Comparison of ENCODE assay signal across 12 cellular contexts in genomic region chr6:157536218-157536534, GRCh38.
DNase-seq lines count a peak whose midpoint lies in the region; ATAC-seq, FAIRE-seq and TF ChIP-seq lines count a peak whose summit lies in the region.
"Had no signal": no experiment of that assay in that cellular context is flagged by ENCODE, and none has a peak within 500 bp of the region (broad histone marks: within the 10 kb centered on the region; RNA-seq: fewer than 3 reads in every experiment).

No MANE protein-coding gene starts in this region.

- no TSS peak for BruUV-seq in HepG2 (replicated peaks; lab: Mats Ljungman, UMichigan)

- H3K9me3 ChIP-seq in HepG2 (ENCODE audit: low read length) (no peaks in the 10 kb centered on the region), upper lobe of left lung (no peaks in the 10 kb centered on the region), esophagus muscularis mucosa (no peaks in the 10 kb centered on the region)
- H3K9me3 ChIP-seq: BE2C, HAP-1 had no signal

- H3K4me1 ChIP-seq in HepG2 (ENCODE audit: insufficient read depth, low read length): peaks cover 100% of the 10 kb centered on the region
- peaks cover 24 to 29% (median 26%) of the 10 kb centered on the region in 4 donors for H3K4me1 ChIP-seq in upper lobe of left lung
- peaks cover 22 to 30% (median 25%) of the 10 kb centered on the region in 4 donors for H3K4me1 ChIP-seq in esophagus muscularis mucosa
- H3K4me1 ChIP-seq: HAP-1 had no signal

- H3K4me1 Mint-ChIP-seq in activated naive CD4-positive, alpha-beta T cell treated with anti-CD3 and anti-CD28 coated beads, Interleukin-2, amount 50 U/mL, for 24 hours: peaks cover 42% of the 10 kb centered on the region
- peaks cover 38% of the 10 kb centered on the region for H3K4me1 Mint-ChIP-seq in activated CD8-positive, alpha-beta T cell treated with anti-CD3 and anti-CD28 coated beads for 36 hours (ENCODE audit: low read depth)

- H2AFZ ChIP-seq in HepG2 (ENCODE audit: low read length): peak overlapping the region; percentile 20

- FAIRE-seq in HepG2 (lab: Jason Lieb, UNC): no peak
- FAIRE-seq: TTC549 had no signal

- H3K27me3 ChIP-seq in HepG2 (ENCODE audit: control insufficient read depth in 1 of 2, insufficient read depth in 2 of 2, low read length in 2 of 2) (no peaks in the 10 kb centered on the region), upper lobe of left lung (no peaks in the 10 kb centered on the region), esophagus muscularis mucosa (no peaks in the 10 kb centered on the region)
- H3K27me3 ChIP-seq: BE2C had no signal

- no peaks in the 10 kb centered on the region for H4K20me1 ChIP-seq in HepG2 (ENCODE audit: insufficient read depth, low read length)

- no peak for TF ChIP-seq CTCF in activated CD8-positive, alpha-beta T cell treated with anti-CD3 and anti-CD28 coated beads for 36 hours (IDR thresholded peaks at IDR 0.05)
- TF ChIP-seq CTCF in HepG2 (CRISPR knock-in tag; IDR thresholded peaks at IDR 0.05) (no peak), upper lobe of left lung (IDR thresholded peaks at IDR 0.05) (no peak), esophagus muscularis mucosa (IDR thresholded peaks at IDR 0.05) (no peak)

- in situ Hi-C loops in HepG2 (cut with HindIII; ENCODE audit: extremely low pct_ligation_motif_present, low pct_unique_long_range_greater_than_20kb): no loop called here

- 36% methylated on average over 2 of the region's 2 CpGs for WGBS in HepG2 (ENCODE audit: low lambda C conversion rate)
- 20 to 22% methylated on average over 2 of the region's 2 CpGs for WGBS in upper lobe of left lung, 2 donors
- WGBS in esophagus muscularis mucosa: 24% methylated on average over 2 of the region's 2 CpGs

- TF ChIP-seq EP300 in HepG2 (IDR thresholded peaks at IDR 0.05; ENCODE audit: low read depth in 2 of 2, low read length in 2 of 2): no peak
- no peak for TF ChIP-seq EP300 in HepG2 (CRISPR knock-in tag; IDR thresholded peaks at IDR 0.05; ENCODE audit: borderline replicate concordance)
- no peak for TF ChIP-seq EP300 in upper lobe of left lung (IDR thresholded peaks at IDR 0.05)
- TF ChIP-seq EP300 in esophagus muscularis mucosa (IDR thresholded peaks at IDR 0.05): no peak

- no peaks in the 10 kb centered on the region for H3K9me3 Mint-ChIP-seq in activated naive CD4-positive, alpha-beta T cell treated with anti-CD3 and anti-CD28 coated beads, Interleukin-2, amount 50 U/mL, for 24 hours
- no peaks in the 10 kb centered on the region for H3K9me3 Mint-ChIP-seq in activated CD8-positive, alpha-beta T cell treated with anti-CD3 and anti-CD28 coated beads for 36 hours

- peaks cover 7% of the 10 kb centered on the region for H3K79me2 ChIP-seq in HepG2 (ENCODE audit: insufficient read depth, low read length)

- no peak for DNase-seq in activated naive CD4-positive, alpha-beta T cell treated with anti-CD3 and anti-CD28 coated beads, Interleukin-2, amount 50 U/mL, for 16 hours
- no peak for DNase-seq in activated CD8-positive, alpha-beta T cell treated with anti-CD3 and anti-CD28 coated beads for 36 hours
- no peak for DNase-seq in HepG2 (ENCODE audit: low spot score)
- DNase-seq in upper lobe of left lung: no peak
- no peak for DNase-seq in esophagus muscularis mucosa (ENCODE audit: extremely low spot score)
- DNase-seq in dedifferentiated amniotic fluid mesenchymal stem cell (ENCODE audit: extremely low spot score): no peak
- DNase-seq: BE2C, NCI-H510A treated with DMSO at 0.1 percent for 48 hours had no signal

- TF ChIP-seq RAD21 in HepG2 (CRISPR knock-in tag; IDR thresholded peaks at IDR 0.05): no peak

- H3K9ac ChIP-seq in HepG2 (ENCODE audit: insufficient read depth, low read depth, low read length): peak overlapping the region; percentile 60; the same call in 1 of the 2 replicates

- H3K4me3 ChIP-seq in HepG2 (replicated peaks in 1 of 3; ENCODE audit: insufficient read depth in 1 of 3, low read depth in 2 of 3, low read length in 3 of 3) (peak overlapping the region in 1 of 3 experiments; percentile 19; a peak in 1 of 6 replicates), upper lobe of left lung (no peak overlapping the region), esophagus muscularis mucosa (no peak overlapping the region)
- H3K4me3 ChIP-seq: HAP-1 had no signal

- intact Hi-C loops in activated CD8-positive, alpha-beta T cell treated with anti-CD3 and anti-CD28 coated beads for 36 hours (cut with micrococcal nuclease): no loop called here
- intact Hi-C loops in HepG2 (cut with micrococcal nuclease; ENCODE audit: unreplicated experiment) (no loop called here), esophagus muscularis mucosa (cut with DNase I) (no loop called here)

- ATAC-seq in activated CD8-positive, alpha-beta T cell treated with anti-CD3 and anti-CD28 coated beads for 36 hours: no peak
- ATAC-seq in HepG2: no peak
- peak in 1 of 2 donors; percentile 51 for ATAC-seq in upper lobe of left lung (ENCODE audit: low FRiP score in 2 of 2)
- ATAC-seq in HG02588 (IDR thresholded peaks at IDR 0.05; ENCODE audit: unreplicated experiment): no peak

- CTCF ChIA-PET in activated CD8-positive, alpha-beta T cell treated with anti-CD3 and anti-CD28 coated beads for 36 hours (lab: Charles Lee): interaction anchor here (0.6 to 1.4 kb wide), 3 partner anchors 8 to 71 kb away, joined by 3 to 5 read pairs (median 4); no protein-coding TSS in a partner anchor
- CTCF ChIA-PET in HepG2 (lab: Yijun Ruan, JAX; ENCODE audit: low intra/inter-chr PET ratio, low total read pairs): no interaction called here

- peak overlapping the region; percentile 51 for H3K4me3 Mint-ChIP-seq in activated naive CD4-positive, alpha-beta T cell treated with anti-CD3 and anti-CD28 coated beads, Interleukin-2, amount 50 U/mL, for 24 hours
- H3K4me3 Mint-ChIP-seq in activated CD8-positive, alpha-beta T cell treated with anti-CD3 and anti-CD28 coated beads for 36 hours: peak overlapping the region; percentile 0

- POLR2A ChIA-PET in activated CD8-positive, alpha-beta T cell treated with anti-CD3 and anti-CD28 coated beads for 36 hours (lab: Charles Lee): interaction anchor here (1.5 kb wide), 1 partner anchor 13 kb away, joined by 3 read pairs; no protein-coding TSS in a partner anchor
- POLR2A ChIA-PET in HepG2 (lab: Yijun Ruan, JAX): interaction anchor here (1.5 to 2.0 kb wide), 3 partner anchors 50 to 213 kb away, joined by 3 to 15 read pairs (median 10); partner anchors contain the start of gene TMEM242

- H3K27me3 Mint-ChIP-seq in activated naive CD4-positive, alpha-beta T cell treated with anti-CD3 and anti-CD28 coated beads, Interleukin-2, amount 50 U/mL, for 24 hours: no peaks in the 10 kb centered on the region
- H3K27me3 Mint-ChIP-seq in activated CD8-positive, alpha-beta T cell treated with anti-CD3 and anti-CD28 coated beads for 36 hours: no peaks in the 10 kb centered on the region

- H3K27ac ChIP-seq in HepG2 (ENCODE audit: extremely low read length, insufficient read depth, low read length) (peak overlapping the region; percentile 64), upper lobe of left lung (peak overlapping the region; percentile 18 to 45 (median 36)), esophagus muscularis mucosa (replicated peaks in 1 of 4) (peak overlapping the region in 1 of 4 donors; percentile 15)

- peak overlapping the region; percentile 61 for H3K4me2 ChIP-seq in HepG2 (ENCODE audit: low read depth, low read length)

- H3K36me3 Mint-ChIP-seq in activated naive CD4-positive, alpha-beta T cell treated with anti-CD3 and anti-CD28 coated beads, Interleukin-2, amount 50 U/mL, for 24 hours: no peaks in the 10 kb centered on the region
- no peaks in the 10 kb centered on the region for H3K36me3 Mint-ChIP-seq in activated CD8-positive, alpha-beta T cell treated with anti-CD3 and anti-CD28 coated beads for 36 hours (ENCODE audit: low read depth)

- H3K36me3 ChIP-seq in HepG2 (replicated peaks in 1 of 2; ENCODE audit: control insufficient read depth in 1 of 2, insufficient read depth in 2 of 2, low read length in 2 of 2) (no peaks in the 10 kb centered on the region), upper lobe of left lung (no peaks in the 10 kb centered on the region), esophagus muscularis mucosa (no peaks in the 10 kb centered on the region)
- H3K36me3 ChIP-seq: BE2C, HAP-1 had no signal

- no peak for TF ChIP-seq POLR2A in HepG2 (IDR thresholded peaks at IDR 0.05; ENCODE audit: insufficient read depth in 1 of 2, low read depth in 2 of 2, low read length in 2 of 2)
- no peak for TF ChIP-seq POLR2A in upper lobe of left lung (IDR thresholded peaks at IDR 0.05)
- TF ChIP-seq POLR2A in esophagus muscularis mucosa (IDR thresholded peaks at IDR 0.05; ENCODE audit: low read depth): no peak

- peak overlapping the region; percentile 44 for H3K27ac Mint-ChIP-seq in activated naive CD4-positive, alpha-beta T cell treated with anti-CD3 and anti-CD28 coated beads, Interleukin-2, amount 50 U/mL, for 24 hours
- peak overlapping the region; percentile 82 for H3K27ac Mint-ChIP-seq in activated CD8-positive, alpha-beta T cell treated with anti-CD3 and anti-CD28 coated beads for 36 hours

TF ChIP-seq in HepG2, 621 proteins besides CTCF, POLR2A, EP300 and RAD21:
- TF ChIP-seq ZBTB21 (CRISPR knock-in tag; IDR thresholded peaks at IDR 0.05): no peak
- no peak for TF ChIP-seq IKZF5 (CRISPR knock-in tag; IDR thresholded peaks at IDR 0.05)
- no peak for TF ChIP-seq LCORL (IDR thresholded peaks at IDR 0.05)
- TF ChIP-seq LCORL (CRISPR knock-in tag; IDR thresholded peaks at IDR 0.05): 0 out of 2 replicates have a peak, but pooled peaks have one; percentile 7
- TF ChIP-seq JUND (CRISPR knock-in tag; IDR thresholded peaks at IDR 0.05): no peak
- no peak for TF ChIP-seq HNRNPLL (IDR thresholded peaks at IDR 0.05; ENCODE audit: low read depth, low read length, poor library complexity, severe bottlenecking)
- no peak for TF ChIP-seq ZNF367 (CRISPR knock-in tag; IDR thresholded peaks at IDR 0.05; ENCODE audit: borderline replicate concordance)
